In genomic region chr3:195007151-195007550, GRCh38 we compare ENCODE assay signal across 13 cellular contexts.
DNase-seq lines count a peak whose midpoint lies in the region; ATAC-seq and TF ChIP-seq lines count a peak whose summit lies in the region.
"Had no signal": no experiment of that assay in that cellular context is flagged by ENCODE, and none has a peak within 500 bp of the region (broad histone marks: within the 10 kb centered on the region; RNA-seq: fewer than 3 reads in every experiment).

No MANE protein-coding gene starts in this region.

- TF ChIP-seq CTCF in OCI-LY3 (IDR thresholded peaks at IDR 0.05; ENCODE audit: low read depth, low read length) (no peak), type B pancreatic cell (conservative IDR thresholded peaks at IDR 0.05) (no peak)

- no peaks in the 10 kb centered on the region for H3K36me3 Mint-ChIP-seq in type B pancreatic cell
- H3K36me3 Mint-ChIP-seq: CD14-positive monocyte; CD8-positive, alpha-beta memory T cell had no signal

- H3K27ac ChIP-seq in BLaER1 treated with 17β-estradiol and CSF1 and Interleukin-3, amounts not matched to agents 10 nM and 100 nM, result peak overlapping the region in 9 of 11 experiments; percentile 19 to 97 (median 94); a peak in 17 of 22 replicates
- H3K27ac ChIP-seq in OCI-LY3 (ENCODE audit: low read length), result no peak overlapping the region

- H4K20me1 ChIP-seq in BLaER1 treated with 17β-estradiol and CSF1 and Interleukin-3, amounts not matched to agents 10 nM and 100 nM, result no peaks in the 10 kb centered on the region
- H4K20me1 ChIP-seq in OCI-LY3 (ENCODE audit: insufficient read depth, low read length), result no peaks in the 10 kb centered on the region

- peak overlapping the region; percentile 52 to 92 (median 85) for H3K4me2 ChIP-seq in BLaER1 treated with 17β-estradiol and CSF1 and Interleukin-3, amounts not matched to agents 10 nM and 100 nM
- H3K4me2 ChIP-seq in OCI-LY3 (ENCODE audit: low read length), result peak overlapping the region; percentile 3; the same call in 1 of the 2 replicates

- no peaks in the 10 kb centered on the region for H3K36me3 ChIP-seq in BLaER1 treated with 17β-estradiol and CSF1 and Interleukin-3, amounts not matched to agents 10 nM and 100 nM
- no peaks in the 10 kb centered on the region for H3K36me3 ChIP-seq in OCI-LY3 (replicated peaks; ENCODE audit: low read depth, low read length)

- H3K4me1 ChIP-seq in BLaER1 treated with 17β-estradiol and CSF1 and Interleukin-3, amounts not matched to agents 10 nM and 100 nM, result peaks cover 67 to 100% (median 83%) of the 10 kb centered on the region in 10 experiments
- peaks cover 50% of the 10 kb centered on the region for H3K4me1 ChIP-seq in OCI-LY3 (ENCODE audit: low read length)

- peaks cover 0 to 8% (median 0%) of the 10 kb centered on the region in 11 experiments; a peak in 3 of 22 replicates for H3K9me3 ChIP-seq in BLaER1 treated with 17β-estradiol and CSF1 and Interleukin-3, amounts not matched to agents 10 nM and 100 nM (replicated peaks in 1 of 11)
- H3K9me3 ChIP-seq in OCI-LY3 (ENCODE audit: insufficient read depth, low read length), result no peaks in the 10 kb centered on the region
- H3K9me3 ChIP-seq: Caco-2 had no signal

- intact Hi-C loops in posterior vena cava (cut with DNase I), result no loop called here

- H3K9ac ChIP-seq in BLaER1 treated with 17β-estradiol and CSF1 and Interleukin-3, amounts not matched to agents 10 nM and 100 nM, result peak overlapping the region in 8 of 11 experiments; percentile 17 to 71 (median 54); a peak in 15 of 22 replicates
- no peak overlapping the region for H3K9ac ChIP-seq in OCI-LY3 (ENCODE audit: low read length)

- H3K27me3 Mint-ChIP-seq in type B pancreatic cell, result peaks cover 13% of the 10 kb centered on the region
- peaks cover 9% of the 10 kb centered on the region for H3K27me3 Mint-ChIP-seq in stimulated activated naive CD8-positive, alpha-beta T cell treated with anti-CD3 and anti-CD28 coated beads, Interleukin-15, amount 100 ng/mL, for 72 hours
- H3K27me3 Mint-ChIP-seq: B cell had no signal

- ATAC-seq in GM18907 (IDR thresholded peaks at IDR 0.05; ENCODE audit: unreplicated experiment) (no peak), GM19455 (IDR thresholded peaks at IDR 0.05; ENCODE audit: unreplicated experiment) (no peak)
- no peak for ATAC-seq in stimulated activated naive CD8-positive, alpha-beta T cell treated with anti-CD3 and anti-CD28 coated beads, Interleukin-15, amount 100 ng/mL, for 72 hours
- ATAC-seq: HCT116 had no signal

- H3K79me2 ChIP-seq in OCI-LY3 (ENCODE audit: low read length), result no peaks in the 10 kb centered on the region

- H3K27me3 ChIP-seq in BLaER1 treated with 17β-estradiol and CSF1 and Interleukin-3, amounts not matched to agents 10 nM and 100 nM, result no peaks in the 10 kb centered on the region
- H3K27me3 ChIP-seq in OCI-LY3 (ENCODE audit: low read depth, low read length), result peaks cover 16% of the 10 kb centered on the region

- H3K9me3 Mint-ChIP-seq in type B pancreatic cell, result peaks cover 6% of the 10 kb centered on the region
- H3K9me3 Mint-ChIP-seq in stimulated activated naive CD8-positive, alpha-beta T cell treated with anti-CD3 and anti-CD28 coated beads, Interleukin-15, amount 100 ng/mL, for 72 hours, result no peaks in the 10 kb centered on the region
- H3K9me3 Mint-ChIP-seq: CD8-positive, alpha-beta memory T cell had no signal

- no peak overlapping the region for H2AFZ ChIP-seq in OCI-LY3 (ENCODE audit: low read depth, low read length)

- peaks cover 22% of the 10 kb centered on the region for H3K4me1 Mint-ChIP-seq in type B pancreatic cell (ENCODE audit: unreplicated experiment)
- H3K4me1 Mint-ChIP-seq in stimulated activated naive CD8-positive, alpha-beta T cell treated with anti-CD3 and anti-CD28 coated beads, Interleukin-15, amount 100 ng/mL, for 72 hours, result peaks cover 6% of the 10 kb centered on the region
- H3K4me1 Mint-ChIP-seq: CD8-positive, alpha-beta memory T cell had no signal

- DNase-seq in posterior vena cava (ENCODE audit: low spot score) (peak; percentile 25), type B pancreatic cell (ENCODE audit: extremely low spot score, unreplicated experiment) (no peak)
- no peak for DNase-seq in stimulated activated naive CD8-positive, alpha-beta T cell treated with anti-CD3 and anti-CD28 coated beads, Interleukin-15, amount 100 ng/mL, for 72 hours
- DNase-seq: CD8-positive, alpha-beta memory T cell; IMR-90 had no signal

- peak overlapping the region; percentile 46 for H3K27ac Mint-ChIP-seq in type B pancreatic cell
- H3K27ac Mint-ChIP-seq in stimulated activated naive CD8-positive, alpha-beta T cell treated with anti-CD3 and anti-CD28 coated beads, Interleukin-15, amount 100 ng/mL, for 72 hours, result no peak overlapping the region
- H3K27ac Mint-ChIP-seq: CD8-positive, alpha-beta memory T cell had no signal

- H3K4me3 ChIP-seq in BLaER1 treated with 17β-estradiol and CSF1 and Interleukin-3, amounts not matched to agents 10 nM and 100 nM, result peak overlapping the region in 1 of 10 experiments; percentile 6; a peak in 1 of 20 replicates
- no peak overlapping the region for H3K4me3 ChIP-seq in OCI-LY3 (ENCODE audit: low read length)

- no peak overlapping the region for H3K4me3 Mint-ChIP-seq in type B pancreatic cell
- H3K4me3 Mint-ChIP-seq in stimulated activated naive CD8-positive, alpha-beta T cell treated with anti-CD3 and anti-CD28 coated beads, Interleukin-15, amount 100 ng/mL, for 72 hours, result no peak overlapping the region
- H3K4me3 Mint-ChIP-seq: B cell; CD14-positive monocyte; CD8-positive, alpha-beta memory T cell had no signal
